Comparison of ENCODE assay signal across 8 cellular contexts in genomic region chr19:31348416-31349159, GRCh38. TPM values are rescaled to one million over a fixed set of nuclear protein-coding genes. Genes with fewer than 3 reads are reported as not detected.
A peak's percentile ranks its signal among the peaks of the same experiment; 100 is the strongest.
DNase-seq lines count a peak whose midpoint lies in the region; ATAC-seq lines count a peak whose summit lies in the region.

No MANE protein-coding gene starts in this region.

- no peak for DNase-seq in activated CD4-positive, alpha-beta T cell treated with anti-CD3 and anti-CD28 coated beads, Interleukin-2, amount 10 ng/mL, durations not matched to agents 24 days and 14 days
- DNase-seq in activated CD4-positive, alpha-beta T cell treated with anti-CD3 and anti-CD28 coated beads for 1 hour: no peak
- no peak for DNase-seq in activated naive CD8-positive, alpha-beta T cell treated with anti-CD3 and anti-CD28 coated beads, Interleukin-2, amount 10 ng/mL, durations not matched to agents 7 days and 5 days
- DNase-seq in stimulated activated naive CD8-positive, alpha-beta T cell treated with anti-CD3 and anti-CD28 coated beads, Interleukin-15, amount 100 ng/mL, for 72 hours: no peak
- DNase-seq in NCI-H345 treated with DMSO at 0.1 percent for 48 hours (lab: John Stamatoyannopoulos, UW; ENCODE audit: unreplicated experiment): no peak
- DNase-seq in NCI-H510A treated with DMSO at 0.1 percent for 48 hours (lab: John Stamatoyannopoulos, UW): no peak
- DNase-seq in 8988T: no peak

- peaks cover 61% of the 10 kb centered on the region for H3K27me3 Mint-ChIP-seq in activated CD4-positive, alpha-beta T cell treated with anti-CD3 and anti-CD28 coated beads, Interleukin-2, amount 10 ng/mL, durations not matched to agents 24 days and 14 days
- H3K27me3 Mint-ChIP-seq in activated naive CD8-positive, alpha-beta T cell treated with anti-CD3 and anti-CD28 coated beads, Interleukin-2, amount 10 ng/mL, durations not matched to agents 7 days and 5 days: peaks cover 68% of the 10 kb centered on the region
- H3K27me3 Mint-ChIP-seq in stimulated activated naive CD8-positive, alpha-beta T cell treated with anti-CD3 and anti-CD28 coated beads, Interleukin-15, amount 100 ng/mL, for 72 hours: peaks cover 80% of the 10 kb centered on the region

- H3K27ac Mint-ChIP-seq in activated CD4-positive, alpha-beta T cell treated with anti-CD3 and anti-CD28 coated beads, Interleukin-2, amount 10 ng/mL, durations not matched to agents 24 days and 14 days: peak overlapping the region; percentile 66
- H3K27ac Mint-ChIP-seq in activated naive CD8-positive, alpha-beta T cell treated with anti-CD3 and anti-CD28 coated beads, Interleukin-2, amount 10 ng/mL, durations not matched to agents 7 days and 5 days: no peak overlapping the region
- no peak overlapping the region for H3K27ac Mint-ChIP-seq in stimulated activated naive CD8-positive, alpha-beta T cell treated with anti-CD3 and anti-CD28 coated beads, Interleukin-15, amount 100 ng/mL, for 72 hours

- POLR2A ChIA-PET in activated naive CD8-positive, alpha-beta T cell treated with anti-CD3 and anti-CD28 coated beads, Interleukin-2, amount 10 ng/mL, durations not matched to agents 7 days and 5 days (lab: Charles Lee): no interaction called here

- H3K27me3 ChIP-seq in iPS-18a (ENCODE audit: control insufficient read depth, insufficient read depth, low read length): peaks cover 72% of the 10 kb centered on the region

- H3K4me3 Mint-ChIP-seq in activated CD4-positive, alpha-beta T cell treated with anti-CD3 and anti-CD28 coated beads, Interleukin-2, amount 10 ng/mL, durations not matched to agents 24 days and 14 days: peak overlapping the region; percentile 87
- peak overlapping the region; percentile 79 for H3K4me3 Mint-ChIP-seq in activated naive CD8-positive, alpha-beta T cell treated with anti-CD3 and anti-CD28 coated beads, Interleukin-2, amount 10 ng/mL, durations not matched to agents 7 days and 5 days
- H3K4me3 Mint-ChIP-seq in stimulated activated naive CD8-positive, alpha-beta T cell treated with anti-CD3 and anti-CD28 coated beads, Interleukin-15, amount 100 ng/mL, for 72 hours: peak overlapping the region; percentile 79 to 86

- peaks cover 4% of the 10 kb centered on the region for H3K36me3 Mint-ChIP-seq in activated CD4-positive, alpha-beta T cell treated with anti-CD3 and anti-CD28 coated beads, Interleukin-2, amount 10 ng/mL, durations not matched to agents 24 days and 14 days (ENCODE audit: low read depth)
- H3K36me3 Mint-ChIP-seq in activated naive CD8-positive, alpha-beta T cell treated with anti-CD3 and anti-CD28 coated beads, Interleukin-2, amount 10 ng/mL, durations not matched to agents 7 days and 5 days: peaks cover 2% of the 10 kb centered on the region

- H3K4me1 Mint-ChIP-seq in activated CD4-positive, alpha-beta T cell treated with anti-CD3 and anti-CD28 coated beads, Interleukin-2, amount 10 ng/mL, durations not matched to agents 24 days and 14 days: peaks cover 22% of the 10 kb centered on the region
- H3K4me1 Mint-ChIP-seq in activated naive CD8-positive, alpha-beta T cell treated with anti-CD3 and anti-CD28 coated beads, Interleukin-2, amount 10 ng/mL, durations not matched to agents 7 days and 5 days: peaks cover 10% of the 10 kb centered on the region
- H3K4me1 Mint-ChIP-seq in stimulated activated naive CD8-positive, alpha-beta T cell treated with anti-CD3 and anti-CD28 coated beads, Interleukin-15, amount 100 ng/mL, for 72 hours: peaks cover 37% of the 10 kb centered on the region

- peak; percentile 35 for ATAC-seq in activated naive CD8-positive, alpha-beta T cell treated with anti-CD3 and anti-CD28 coated beads, Interleukin-2, amount 10 ng/mL, durations not matched to agents 7 days and 5 days (ENCODE audit: low read depth)
- peak; percentile 34 for ATAC-seq in stimulated activated naive CD8-positive, alpha-beta T cell treated with anti-CD3 and anti-CD28 coated beads, Interleukin-15, amount 100 ng/mL, for 72 hours

- H3K27ac ChIP-seq in iPS-18a (ENCODE audit: low read length): no peak overlapping the region

- H3K9me3 Mint-ChIP-seq in activated CD4-positive, alpha-beta T cell treated with anti-CD3 and anti-CD28 coated beads, Interleukin-2, amount 10 ng/mL, durations not matched to agents 24 days and 14 days: no peaks in the 10 kb centered on the region
- no peaks in the 10 kb centered on the region for H3K9me3 Mint-ChIP-seq in activated naive CD8-positive, alpha-beta T cell treated with anti-CD3 and anti-CD28 coated beads, Interleukin-2, amount 10 ng/mL, durations not matched to agents 7 days and 5 days
- H3K9me3 Mint-ChIP-seq in stimulated activated naive CD8-positive, alpha-beta T cell treated with anti-CD3 and anti-CD28 coated beads, Interleukin-15, amount 100 ng/mL, for 72 hours: no peaks in the 10 kb centered on the region

- H3K9me3 ChIP-seq in iPS-18a (ENCODE audit: control insufficient read depth, low read depth, low read length): no peaks in the 10 kb centered on the region

- intact Hi-C loops in activated CD4-positive, alpha-beta T cell treated with anti-CD3 and anti-CD28 coated beads, Interleukin-2, amount 10 ng/mL, durations not matched to agents 24 days and 14 days (cut with micrococcal nuclease): no loop called here

- H3K9ac ChIP-seq in iPS-18a (ENCODE audit: low read length): no peak overlapping the region

- no peaks in the 10 kb centered on the region for H3K36me3 ChIP-seq in iPS-18a (ENCODE audit: control insufficient read depth, low read depth, low read length)

- peak overlapping the region; percentile 62 for H3K4me3 ChIP-seq in iPS-18a (ENCODE audit: low read length)

- peaks cover 31% of the 10 kb centered on the region for H3K4me1 ChIP-seq in iPS-18a (ENCODE audit: control insufficient read depth, low read depth, low read length)

RNA-seq across cellular contexts. Expression of gene TSHZ3, which starts 0.6 kb away (rescaled TPM):
- 1.3 and 1.6 TPM in 2 replicates for total RNA-seq in activated CD4-positive, alpha-beta T cell treated with anti-CD3 and anti-CD28 coated beads, Interleukin-2, amount 10 ng/mL, durations not matched to agents 24 days and 14 days
- under 1 TPM; 0.45 to 1.00 TPM for total RNA-seq in activated naive CD8-positive, alpha-beta T cell treated with anti-CD3 and anti-CD28 coated beads, Interleukin-2, amount 10 ng/mL, durations not matched to agents 7 days and 5 days
